ENCODE assay signal across 33 cellular contexts in the genomic region with DNA sequence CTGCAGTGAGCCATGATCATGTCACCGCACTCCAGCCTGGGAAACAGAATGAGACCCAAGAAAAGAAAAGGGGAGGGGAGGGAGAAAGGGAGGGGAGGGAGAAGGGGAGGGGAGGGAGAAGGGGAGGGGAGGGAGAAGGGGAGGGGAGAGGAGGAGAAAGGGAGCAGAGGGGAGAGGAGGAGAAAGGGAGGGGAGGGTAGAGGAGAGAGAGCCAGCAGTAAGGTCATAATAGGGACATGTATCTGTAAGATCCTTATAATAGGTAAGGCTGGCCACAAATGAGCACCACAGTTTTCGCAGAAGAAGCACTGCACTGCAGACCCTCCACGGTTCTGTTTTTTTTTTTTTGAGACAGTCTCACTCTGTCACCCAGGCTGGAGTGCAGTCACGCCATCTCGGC.
"Had no signal": no experiment of that assay in that cellular context is flagged by ENCODE, and none has a peak within 500 bp of the region (broad histone marks: within the 10 kb centered on the region; RNA-seq: fewer than 3 reads in every experiment).

No MANE protein-coding gene starts in this region.

- H3K4me3 ChIP-seq: MG63 had no signal

- H3K36me3 ChIP-seq: MG63 had no signal

- DNase-seq: Karpas-422, Kasumi-1, MG63, MM.1S, MV-4-11, NCI-H1048, NCI-H1092, NCI-H1092 treated with DMSO at 0.1 percent for 48 hours, NCI-H1105, NCI-H1105 treated with DMSO at 0.1 percent for 48 hours, NCI-H1417, NCI-H1417 treated with DMSO at 0.1 percent for 48 hours, NCI-H1436, NCI-H1436 treated with DMSO at 0.1 percent for 48 hours, NCI-H146, NCI-H1694, NCI-H1694 treated with DMSO at 0.1 percent for 48 hours, NCI-H187, NCI-H187 treated with DMSO at 0.1 percent for 48 hours, NCI-H1930, NCI-H2029, NCI-H2029 treated with DMSO at 0.1 percent for 48 hours, NCI-H2081, NCI-H2081 treated with DMSO at 0.1 percent for 48 hours, NCI-H2107, NCI-H2171, NCI-H2171 treated with DMSO at 0.1 percent for 48 hours, NCI-H226, NCI-H345, NCI-H446, NCI-H446 treated with DMSO at 0.1 percent for 48 hours, NCI-H510A had no signal

- H3K27ac ChIP-seq: KMS-11 had no signal

- H3K9ac ChIP-seq: KMS-11 had no signal

- H3K4me2 ChIP-seq: KMS-11 had no signal

- H3K27me3 ChIP-seq: MG63 had no signal

- H3K9me3 ChIP-seq: MG63 had no signal
